ENCODE assay signal across 15 cellular contexts in the genomic region with DNA sequence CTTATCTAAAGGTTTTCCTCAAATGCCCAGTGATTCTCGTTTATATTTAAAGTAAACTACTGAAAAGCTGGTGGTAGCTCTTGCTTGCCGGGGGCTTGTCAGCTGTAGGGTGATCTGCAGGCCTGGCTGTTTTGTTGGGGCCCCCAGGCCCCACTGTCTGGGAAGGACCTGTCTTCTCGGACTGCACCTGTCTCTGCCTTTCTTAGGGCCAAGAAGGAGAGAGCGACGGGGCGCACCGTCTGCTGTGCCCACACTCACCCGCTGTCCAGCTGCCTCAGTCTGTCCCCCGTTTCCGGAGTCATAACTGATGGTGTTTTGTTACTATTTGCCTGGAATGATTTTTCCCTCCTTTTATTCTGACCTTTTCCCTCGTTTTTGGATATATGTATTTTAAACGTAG.
DNase-seq lines count a peak whose midpoint lies in the region; ATAC-seq, FAIRE-seq and TF ChIP-seq lines count a peak whose summit lies in the region.
"Had no signal": no experiment of that assay in that cellular context is flagged by ENCODE, and none has a peak within 500 bp of the region (broad histone marks: within the 10 kb centered on the region; RNA-seq: fewer than 3 reads in every experiment).

No MANE protein-coding gene starts in this region.

- peaks cover 4% of the 10 kb centered on the region for H3K4me1 Mint-ChIP-seq in activated B cell treated with CpG ODN at 0.5 μM for 24 hours

- POLR2A ChIA-PET in activated B cell treated with CpG ODN at 0.5 μM for 24 hours (lab: Charles Lee): no interaction called here

- H3K27ac ChIP-seq in kidney (ENCODE audit: low read depth in 2 of 2, low read length in 2 of 2) (no peak overlapping the region), upper lobe of right lung (no peak overlapping the region), thyroid gland (no peak overlapping the region)

- WGBS in thyroid gland, 2 donors: 94 to 95% methylated on average over 12 of the region's 12 CpGs

- no peak for FAIRE-seq in kidney (lab: Jason Lieb, UNC)
- FAIRE-seq: H1 had no signal

- H3K27ac Mint-ChIP-seq in activated B cell treated with CpG ODN at 0.5 μM for 24 hours: peak overlapping the region; percentile 41
- H3K27ac Mint-ChIP-seq: CD4-positive, alpha-beta T cell had no signal

- H3K4me1 ChIP-seq in kidney (ENCODE audit: control insufficient read depth in 1 of 2, insufficient read depth in 1 of 2, low read depth in 1 of 2, low read length in 2 of 2) (peaks cover 0 to 5% of the 10 kb centered on the region in 2 donors), upper lobe of right lung (no peaks in the 10 kb centered on the region), thyroid gland (no peaks in the 10 kb centered on the region)
- H3K4me1 ChIP-seq: BE2C had no signal

- CTCF ChIA-PET in activated B cell treated with CpG ODN at 0.5 μM for 24 hours (lab: Charles Lee): no interaction called here

- H3K4me3 ChIP-seq in kidney (ENCODE audit: low read length in 2 of 2) (no peak overlapping the region), upper lobe of right lung (no peak overlapping the region), thyroid gland (replicated peaks in 1 of 3) (no peak overlapping the region)

- no peak overlapping the region for H3K9ac ChIP-seq in kidney (ENCODE audit: low read length in 2 of 2)

- H3K36me3 ChIP-seq in kidney (ENCODE audit: control insufficient read depth in 1 of 2, insufficient read depth in 2 of 2, low read length in 2 of 2): peaks cover 35 to 44% of the 10 kb centered on the region in 2 donors
- peaks cover 56% of the 10 kb centered on the region for H3K36me3 ChIP-seq in upper lobe of right lung
- peaks cover 45 to 49% of the 10 kb centered on the region in 2 donors for H3K36me3 ChIP-seq in thyroid gland

- DNase-seq in activated B cell treated with CpG ODN at 0.5 μM for 24 hours: no peak
- peak; percentile 30 for DNase-seq in kidney
- DNase-seq in posterior vena cava (ENCODE audit: low spot score): peak; percentile 50
- DNase-seq in upper lobe of right lung: peak; percentile 48
- DNase-seq in NAMALWA (ENCODE audit: low spot score): no peak
- no peak for DNase-seq in superior temporal gyrus (ENCODE audit: extremely low spot score)
- DNase-seq in thyroid gland: no peak
- DNase-seq: BE2C; CD4-positive, alpha-beta T cell; DMS53; NCI-H1436; NCI-H2081; NCI-H748 treated with DMSO at 0.1 percent for 48 hours; RPMI8226 had no signal

- intact Hi-C loops in activated B cell treated with CpG ODN at 0.5 μM for 24 hours (cut with micrococcal nuclease) (no loop called here), kidney (cut with DNase I) (no loop called here), posterior vena cava (cut with DNase I) (no loop called here), upper lobe of right lung (cut with DNase I) (no loop called here), thyroid gland (cut with DNase I) (no loop called here)

- TF ChIP-seq CTCF in activated B cell treated with CpG ODN at 0.5 μM for 24 hours (IDR thresholded peaks at IDR 0.05): no peak
- no peak for TF ChIP-seq CTCF in kidney (IDR thresholded peaks at IDR 0.05; ENCODE audit: borderline replicate concordance, extremely low read depth, insufficient read depth)
- no peak for TF ChIP-seq CTCF in upper lobe of right lung (IDR thresholded peaks at IDR 0.05)
- no peak for TF ChIP-seq CTCF in thyroid gland (IDR thresholded peaks at IDR 0.05)

- TF ChIP-seq POLR2A in thyroid gland (IDR thresholded peaks at IDR 0.05): no peak

- H3K9me3 ChIP-seq in kidney (ENCODE audit: control insufficient read depth in 1 of 2, low read length in 2 of 2): no peaks in the 10 kb centered on the region
- no peaks in the 10 kb centered on the region for H3K9me3 ChIP-seq in upper lobe of right lung
- no peaks in the 10 kb centered on the region for H3K9me3 ChIP-seq in thyroid gland
- H3K9me3 ChIP-seq: BE2C had no signal

- no peak for ATAC-seq in activated B cell treated with CpG ODN at 0.5 μM for 24 hours (ENCODE audit: low read depth)
- ATAC-seq in upper lobe of right lung: no peak

- no peaks in the 10 kb centered on the region for H3K9me3 Mint-ChIP-seq in activated B cell treated with CpG ODN at 0.5 μM for 24 hours
- H3K9me3 Mint-ChIP-seq: CD4-positive, alpha-beta T cell had no signal

- H3K36me3 Mint-ChIP-seq in activated B cell treated with CpG ODN at 0.5 μM for 24 hours (ENCODE audit: low read depth): peaks cover 38% of the 10 kb centered on the region

- no peaks in the 10 kb centered on the region for H3K27me3 ChIP-seq in upper lobe of right lung
- no peaks in the 10 kb centered on the region for H3K27me3 ChIP-seq in thyroid gland
- H3K27me3 ChIP-seq: BE2C had no signal

- H3K27me3 Mint-ChIP-seq in activated B cell treated with CpG ODN at 0.5 μM for 24 hours: no peaks in the 10 kb centered on the region
- H3K27me3 Mint-ChIP-seq: CD4-positive, alpha-beta T cell had no signal

- no peak overlapping the region for H3K4me3 Mint-ChIP-seq in activated B cell treated with CpG ODN at 0.5 μM for 24 hours
- H3K4me3 Mint-ChIP-seq: CD4-positive, alpha-beta T cell had no signal

Comparison
In these comparisons a context has a peak if more than half of its experiments do, and no peak if none do; other contexts are left out.
1. DNase-seq: peak in kidney (single experiment), posterior vena cava (single experiment) and upper lobe of right lung (single experiment); none in activated B cell treated with CpG ODN at 0.5 μM for 24 hours (single experiment), NAMALWA (single experiment), superior temporal gyrus (single experiment) and thyroid gland (0 of 2).